ENCODE assay signal across 1 cellular context in the genomic region with DNA sequence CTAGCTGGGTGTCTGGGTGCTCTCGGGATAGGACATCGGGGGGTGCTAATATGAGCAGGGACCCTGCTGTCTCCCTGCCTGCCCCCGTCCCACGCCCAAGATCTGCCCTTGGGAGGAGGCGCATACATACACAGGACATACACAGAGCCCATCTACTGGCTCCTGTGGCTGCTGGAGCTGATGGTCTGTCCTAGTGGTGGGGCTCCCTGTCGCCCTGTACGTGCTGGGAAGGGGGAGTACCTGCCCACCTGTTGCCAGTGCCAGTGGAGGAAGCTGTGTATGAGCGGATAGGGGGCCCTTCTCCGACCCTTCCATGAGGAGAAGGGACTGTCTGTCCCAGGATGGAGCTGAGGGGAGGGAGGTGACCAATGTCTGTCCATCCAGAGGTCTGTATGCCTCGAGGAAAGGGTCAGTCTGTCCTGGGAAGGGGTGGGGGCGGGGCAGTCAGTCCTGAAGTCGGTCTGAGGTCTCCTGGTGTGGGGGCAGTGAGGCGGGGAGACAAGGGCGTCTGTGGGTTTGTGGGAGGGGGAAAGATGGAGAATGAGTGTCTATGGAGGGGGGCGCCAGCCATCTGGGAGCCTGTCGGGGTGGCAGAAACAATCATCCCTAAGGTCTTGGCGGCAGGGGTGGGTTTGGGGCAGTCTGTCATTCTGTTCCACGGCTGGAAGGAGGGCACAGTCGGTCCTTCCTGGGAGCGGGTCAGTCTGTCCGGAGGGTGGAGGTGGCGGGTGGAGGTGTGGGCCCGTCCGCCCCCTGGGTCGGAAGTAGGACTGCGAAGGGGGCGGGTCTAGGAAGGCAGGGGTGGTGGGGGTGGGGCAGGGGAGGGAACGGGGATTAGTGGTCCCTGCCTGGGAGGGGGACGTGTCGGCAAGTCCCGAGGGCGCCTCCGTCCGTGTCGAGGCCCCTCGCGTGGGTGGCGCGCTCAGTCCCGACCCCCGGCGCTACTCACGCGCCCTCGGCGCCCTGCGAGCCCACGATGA.
TF ChIP-seq lines count a peak whose summit lies in the region.

No MANE protein-coding gene starts in this region.

TF ChIP-seq in GM12878, 131 proteins besides CTCF, POLR2A, EP300 and RAD21:
- TF ChIP-seq MEF2B (IDR thresholded peaks at IDR 0.05; ENCODE audit: partially characterized antibody, poor library complexity, severe bottlenecking) (no peak), CHD2 (IDR thresholded peaks at IDR 0.05; ENCODE audit: borderline replicate concordance, low read depth, low read length) (peak; percentile 24; the same call in 1 of the 2 replicates), YY1 (IDR thresholded peaks at IDR 0.05; ENCODE audit: low read depth, low read length) (no peak), SMAD1 (IDR thresholded peaks at IDR 0.05; ENCODE audit: low read depth, partially characterized antibody) (no peak), ZNF24 (IDR thresholded peaks at IDR 0.05) (no peak), TBL1XR1 (IDR thresholded peaks at IDR 0.05; ENCODE audit: low read depth, low read length) (no peak), LARP7 (IDR thresholded peaks at IDR 0.05) (0 out of 2 replicates have a peak, but pooled peaks have one; percentile 65), SMARCA5 (IDR thresholded peaks at IDR 0.05) (0 out of 2 replicates have a peak, but pooled peaks have one; percentile 23), NR2F1 (conservative IDR thresholded peaks at IDR 0.05) (0 out of 2 replicates have a peak, but pooled peaks have one; percentile 28), MYC (IDR thresholded peaks at IDR 0.05; ENCODE audit: insufficient read depth, insufficient read length, insufficient replicate concordance, low read length, severe bottlenecking) (no peak), ZNF207 (IDR thresholded peaks at IDR 0.05; ENCODE audit: borderline replicate concordance) (0 out of 2 replicates have a peak, but pooled peaks have one; percentile 21)
- TF ChIP-seq, protein P1, sequence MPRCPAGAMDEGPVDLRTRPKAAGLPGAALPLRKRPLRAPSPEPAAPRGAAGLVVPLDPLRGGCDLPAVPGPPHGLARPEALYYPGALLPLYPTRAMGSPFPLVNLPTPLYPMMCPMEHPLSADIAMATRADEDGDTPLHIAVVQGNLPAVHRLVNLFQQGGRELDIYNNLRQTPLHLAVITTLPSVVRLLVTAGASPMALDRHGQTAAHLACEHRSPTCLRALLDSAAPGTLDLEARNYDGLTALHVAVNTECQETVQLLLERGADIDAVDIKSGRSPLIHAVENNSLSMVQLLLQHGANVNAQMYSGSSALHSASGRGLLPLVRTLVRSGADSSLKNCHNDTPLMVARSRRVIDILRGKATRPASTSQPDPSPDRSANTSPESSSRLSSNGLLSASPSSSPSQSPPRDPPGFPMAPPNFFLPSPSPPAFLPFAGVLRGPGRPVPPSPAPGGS (IDR thresholded peaks at IDR 0.05; ENCODE audit: borderline replicate concordance, insufficient read depth, low read depth, low read length, poor library complexity, severe bottlenecking): no peak
